ENCODE assay signal across 11 cellular contexts in genomic region chr1:40395211-40396175, GRCh38. TPM values are rescaled to one million over a fixed set of nuclear protein-coding genes. Genes with fewer than 3 reads are reported as not detected.
DNase-seq lines count a peak whose midpoint lies in the region; ATAC-seq and TF ChIP-seq lines count a peak whose summit lies in the region.
"Had no signal": no experiment of that assay in that cellular context is flagged by ENCODE, and none has a peak within 500 bp of the region (broad histone marks: within the 10 kb centered on the region; RNA-seq: fewer than 3 reads in every experiment).

No MANE protein-coding gene starts in this region.

- peak overlapping the region; percentile 81 for H3K4me3 Mint-ChIP-seq in activated naive CD4-positive, alpha-beta T cell treated with anti-CD3 and anti-CD28 coated beads, Interleukin-2, amount 50 U/mL, for 24 hours
- H3K4me3 Mint-ChIP-seq in naive thymus-derived CD8-positive, alpha-beta T cell, result peak overlapping the region; percentile 45 to 84 (median 75)
- H3K4me3 Mint-ChIP-seq: GM23338, mesothelial cell of epicardium had no signal

- no peaks in the 10 kb centered on the region for H3K9me3 ChIP-seq in vagina

- peaks cover 14% of the 10 kb centered on the region for H3K36me3 Mint-ChIP-seq in activated naive CD4-positive, alpha-beta T cell treated with anti-CD3 and anti-CD28 coated beads, Interleukin-2, amount 50 U/mL, for 24 hours
- peaks cover 5 to 37% (median 30%) of the 10 kb centered on the region in 3 donors for H3K36me3 Mint-ChIP-seq in naive thymus-derived CD8-positive, alpha-beta T cell
- H3K36me3 Mint-ChIP-seq: mesothelial cell of epicardium had no signal

- peaks cover 92% of the 10 kb centered on the region for H3K4me1 Mint-ChIP-seq in activated naive CD4-positive, alpha-beta T cell treated with anti-CD3 and anti-CD28 coated beads, Interleukin-2, amount 50 U/mL, for 24 hours
- peaks cover 40 to 96% (median 88%) of the 10 kb centered on the region in 4 donors for H3K4me1 Mint-ChIP-seq in naive thymus-derived CD8-positive, alpha-beta T cell
- H3K4me1 Mint-ChIP-seq: GM23338, mesothelial cell of epicardium had no signal

- peaks cover 36% of the 10 kb centered on the region for H3K4me1 ChIP-seq in vagina

- no peak overlapping the region for H3K4me3 ChIP-seq in vagina
- H3K4me3 ChIP-seq: GM23338 had no signal

- no peaks in the 10 kb centered on the region for H3K36me3 ChIP-seq in vagina

- H3K27ac ChIP-seq in cingulate gyrus (ENCODE audit: low read depth, low read length), result peak overlapping the region; percentile 66
- H3K27ac ChIP-seq in vagina, result peak overlapping the region; percentile 46

- H3K27ac Mint-ChIP-seq in activated naive CD4-positive, alpha-beta T cell treated with anti-CD3 and anti-CD28 coated beads, Interleukin-2, amount 50 U/mL, for 24 hours, result peak overlapping the region; percentile 99
- H3K27ac Mint-ChIP-seq in naive thymus-derived CD8-positive, alpha-beta T cell, result peak overlapping the region; percentile 92 to 100 (median 98)
- H3K27ac Mint-ChIP-seq: GM23338, mesothelial cell of epicardium had no signal

- H3K9me3 Mint-ChIP-seq in activated naive CD4-positive, alpha-beta T cell treated with anti-CD3 and anti-CD28 coated beads, Interleukin-2, amount 50 U/mL, for 24 hours, result peaks cover 7% of the 10 kb centered on the region
- H3K9me3 Mint-ChIP-seq in naive thymus-derived CD8-positive, alpha-beta T cell, result peaks cover 0 to 3% (median 0%) of the 10 kb centered on the region in 9 donors
- H3K9me3 Mint-ChIP-seq: GM23338, mesothelial cell of epicardium had no signal

- ATAC-seq in naive thymus-derived CD8-positive, alpha-beta T cell, result no peak
- ATAC-seq in HG03045 (IDR thresholded peaks at IDR 0.05; ENCODE audit: unreplicated experiment), result no peak
- ATAC-seq: GM23338 had no signal

- H3K27me3 ChIP-seq in vagina, result no peaks in the 10 kb centered on the region

- intact Hi-C loops in vagina (cut with DNase I), result no loop called here

- TF ChIP-seq POLR2A in vagina (IDR thresholded peaks at IDR 0.05), result no peak

- POLR2A ChIA-PET in naive thymus-derived CD8-positive, alpha-beta T cell (lab: Charles Lee), result interaction anchor here (0.7 to 15.9 kb wide), 3 partner anchors 10 to 656 kb away, joined by 3 to 384 read pairs (median 35); partner anchors contain the start of gene SMAP2

- H3K27me3 Mint-ChIP-seq in activated naive CD4-positive, alpha-beta T cell treated with anti-CD3 and anti-CD28 coated beads, Interleukin-2, amount 50 U/mL, for 24 hours, result no peaks in the 10 kb centered on the region
- H3K27me3 Mint-ChIP-seq in naive thymus-derived CD8-positive, alpha-beta T cell, result no peaks in the 10 kb centered on the region

- DNase-seq in activated naive CD4-positive, alpha-beta T cell treated with Interleukin-2 at 50 U/mL for 16 hours, result no peak
- no peak for DNase-seq in naive thymus-derived CD8-positive, alpha-beta T cell
- DNase-seq in vagina (ENCODE audit: extremely low spot score in 2 of 2) (no peak), GM10266 (ENCODE audit: extremely low spot score) (no peak), DMS79 treated with DMSO at 0.1 percent for 48 hours (lab: John Stamatoyannopoulos, UW) (no peak)
- DNase-seq: NCI-H2081 had no signal

- TF ChIP-seq CTCF in vagina (IDR thresholded peaks at IDR 0.05) (no peak), GM10266 (IDR thresholded peaks at IDR 0.05; ENCODE audit: control insufficient read depth, insufficient read depth, low read depth, missing control alignments) (no peak)

RNA-seq across cellular contexts. Expression of gene SMAP2, which starts 22.0 kb away (rescaled TPM):
- 100 to 1,000 TPM; 154 to 160 TPM for total RNA-seq in naive thymus-derived CD8-positive, alpha-beta T cell
- polyA plus RNA-seq in naive thymus-derived CD8-positive, alpha-beta T cell, result 100 to 1,000 TPM; 297 to 506 (median 298) TPM
- total RNA-seq in vagina, result 24.8 TPM

RNA-seq across cellular contexts. Expression of gene ZFP69B, which starts 54.8 kb away (rescaled TPM):
- 10 to 100 TPM; 12.8 to 13.0 TPM for total RNA-seq in naive thymus-derived CD8-positive, alpha-beta T cell
- polyA plus RNA-seq in naive thymus-derived CD8-positive, alpha-beta T cell, result 1 to 10 TPM; 1.9 to 4.4 (median 4.3) TPM
- total RNA-seq in vagina, result 1.2 TPM
